In genomic region chr2:24075915-24076848, GRCh38 we compare ENCODE assay signal across 1 cellular context.
TF ChIP-seq lines count a peak whose summit lies in the region.

SF3B6 (minus strand) TSS chr2:24076326; CDS start chr2:24076229, 97 bp downstream.

TF ChIP-seq in HepG2, 621 proteins besides CTCF, POLR2A, EP300 and RAD21 (continued from another document and continues in another):
- TF ChIP-seq, protein P1, sequence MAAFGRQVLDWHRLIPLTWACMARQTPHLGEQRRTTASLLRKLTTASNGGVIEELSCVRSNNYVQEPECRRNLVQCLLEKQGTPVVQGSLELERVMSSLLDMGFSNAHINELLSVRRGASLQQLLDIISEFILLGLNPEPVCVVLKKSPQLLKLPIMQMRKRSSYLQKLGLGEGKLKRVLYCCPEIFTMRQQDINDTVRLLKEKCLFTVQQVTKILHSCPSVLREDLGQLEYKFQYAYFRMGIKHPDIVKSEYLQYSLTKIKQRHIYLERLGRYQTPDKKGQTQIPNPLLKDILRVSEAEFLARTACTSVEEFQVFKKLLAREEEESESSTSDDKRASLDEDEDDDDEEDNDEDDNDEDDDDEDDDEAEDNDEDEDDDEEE (CRISPR knock-in tag; IDR thresholded peaks at IDR 0.05), result peak; percentile 62; the same call in 1 of the 2 replicates
- peak; percentile 99 for TF ChIP-seq POGZ (CRISPR knock-in tag; IDR thresholded peaks at IDR 0.05)
- TF ChIP-seq HDAC2 (CRISPR knock-in tag; IDR thresholded peaks at IDR 0.05), result peak; percentile 98
- TF ChIP-seq ARID3A (IDR thresholded peaks at IDR 0.05; ENCODE audit: low read depth, low read length), result no peak
- no peak for TF ChIP-seq NFRKB (IDR thresholded peaks at IDR 0.05)
- peak; percentile 82; the same call in 1 of the 2 replicates for TF ChIP-seq ZNF547 (CRISPR knock-in tag; IDR thresholded peaks at IDR 0.05)
- TF ChIP-seq, protein P2, sequence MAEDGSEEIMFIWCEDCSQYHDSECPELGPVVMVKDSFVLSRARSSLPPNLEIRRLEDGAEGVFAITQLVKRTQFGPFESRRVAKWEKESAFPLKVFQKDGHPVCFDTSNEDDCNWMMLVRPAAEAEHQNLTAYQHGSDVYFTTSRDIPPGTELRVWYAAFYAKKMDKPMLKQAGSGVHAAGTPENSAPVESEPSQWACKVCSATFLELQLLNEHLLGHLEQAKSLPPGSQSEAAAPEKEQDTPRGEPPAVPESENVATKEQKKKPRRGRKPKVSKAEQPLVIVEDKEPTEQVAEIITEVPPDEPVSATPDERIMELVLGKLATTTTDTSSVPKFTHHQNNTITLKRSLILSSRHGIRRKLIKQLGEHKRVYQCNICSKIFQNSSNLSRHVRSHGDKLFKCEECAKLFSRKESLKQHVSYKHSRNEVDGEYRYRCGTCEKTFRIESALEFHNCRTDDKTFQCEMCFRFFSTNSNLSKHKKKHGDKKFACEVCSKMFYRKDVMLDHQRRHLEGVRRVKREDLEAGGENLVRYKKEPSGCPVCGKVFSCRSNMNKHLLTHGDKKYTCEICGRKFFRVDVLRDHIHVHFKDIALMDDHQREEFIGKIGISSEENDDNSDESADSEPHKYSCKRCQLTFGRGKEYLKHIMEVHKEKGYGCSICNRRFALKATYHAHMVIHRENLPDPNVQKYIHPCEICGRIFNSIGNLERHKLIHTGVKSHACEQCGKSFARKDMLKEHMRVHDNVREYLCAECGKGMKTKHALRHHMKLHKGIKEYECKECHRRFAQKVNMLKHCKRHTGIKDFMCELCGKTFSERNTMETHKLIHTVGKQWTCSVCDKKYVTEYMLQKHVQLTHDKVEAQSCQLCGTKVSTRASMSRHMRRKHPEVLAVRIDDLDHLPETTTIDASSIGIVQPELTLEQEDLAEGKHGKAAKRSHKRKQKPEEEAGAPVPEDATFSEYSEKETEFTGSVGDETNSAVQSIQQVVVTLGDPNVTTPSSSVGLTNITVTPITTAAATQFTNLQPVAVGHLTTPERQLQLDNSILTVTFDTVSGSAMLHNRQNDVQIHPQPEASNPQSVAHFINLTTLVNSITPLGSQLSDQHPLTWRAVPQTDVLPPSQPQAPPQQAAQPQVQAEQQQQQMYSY (CRISPR knock-in tag; IDR thresholded peaks at IDR 0.05), result no peak; the same call in 1 of the 2 replicates
- peak; percentile 97; the same call in 1 of the 2 replicates for TF ChIP-seq TSC22D2 (CRISPR knock-in tag; IDR thresholded peaks at IDR 0.05; ENCODE audit: borderline replicate concordance)
- no peak for TF ChIP-seq MTA3 (CRISPR knock-in tag; IDR thresholded peaks at IDR 0.05)
- TF ChIP-seq ZFP82 (CRISPR knock-in tag; IDR thresholded peaks at IDR 0.05; ENCODE audit: borderline replicate concordance), result no peak
- peak; percentile 79; the same call in 1 of the 2 replicates for TF ChIP-seq SIX4 (CRISPR knock-in tag; IDR thresholded peaks at IDR 0.05)
- TF ChIP-seq, protein P3, sequence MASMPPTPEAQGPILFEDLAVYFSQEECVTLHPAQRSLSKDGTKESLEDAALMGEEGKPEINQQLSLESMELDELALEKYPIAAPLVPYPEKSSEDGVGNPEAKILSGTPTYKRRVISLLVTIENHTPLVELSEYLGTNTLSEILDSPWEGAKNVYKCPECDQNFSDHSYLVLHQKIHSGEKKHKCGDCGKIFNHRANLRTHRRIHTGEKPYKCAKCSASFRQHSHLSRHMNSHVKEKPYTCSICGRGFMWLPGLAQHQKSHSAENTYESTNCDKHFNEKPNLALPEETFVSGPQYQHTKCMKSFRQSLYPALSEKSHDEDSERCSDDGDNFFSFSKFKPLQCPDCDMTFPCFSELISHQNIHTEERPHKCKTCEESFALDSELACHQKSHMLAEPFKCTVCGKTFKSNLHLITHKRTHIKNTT (CRISPR knock-in tag; IDR thresholded peaks at IDR 0.05), result no peak
- TF ChIP-seq ZNF30 (CRISPR knock-in tag; IDR thresholded peaks at IDR 0.05), result no peak
- no peak; the same call in 1 of the 2 replicates for TF ChIP-seq FOSL1 (CRISPR knock-in tag; IDR thresholded peaks at IDR 0.05; ENCODE audit: borderline replicate concordance)
- TF ChIP-seq RBAK (CRISPR knock-in tag; IDR thresholded peaks at IDR 0.05), result 0 out of 2 replicates have a peak, but pooled peaks have one; percentile 71
- peak; percentile 44; the same call in 1 of the 2 replicates for TF ChIP-seq KLF15 (CRISPR knock-in tag; IDR thresholded peaks at IDR 0.05; ENCODE audit: borderline replicate concordance)
- peak; percentile 100 for TF ChIP-seq KAT8 (CRISPR knock-in tag; IDR thresholded peaks at IDR 0.05)
- TF ChIP-seq ZMYM2 (CRISPR knock-in tag; IDR thresholded peaks at IDR 0.05), result no peak
- no peak for TF ChIP-seq ZNF7 (CRISPR knock-in tag; IDR thresholded peaks at IDR 0.05)
- TF ChIP-seq KDM4B (CRISPR knock-in tag; IDR thresholded peaks at IDR 0.05), result no peak
- no peak; the same call in 1 of the 2 replicates for TF ChIP-seq ONECUT2 (CRISPR knock-in tag; IDR thresholded peaks at IDR 0.05)
- TF ChIP-seq ZNF850 (CRISPR knock-in tag; conservative IDR thresholded peaks at IDR 0.05), result no peak
- TF ChIP-seq KLF6 (CRISPR knock-in tag; IDR thresholded peaks at IDR 0.05), result peak; percentile 91
- peak; percentile 99 for TF ChIP-seq ZNF691 (CRISPR knock-in tag; IDR thresholded peaks at IDR 0.05; ENCODE audit: borderline replicate concordance, low read depth)
- no peak for TF ChIP-seq ZFP36 (IDR thresholded peaks at IDR 0.05; ENCODE audit: borderline replicate concordance, low read depth, low read length, partially characterized antibody)
- TF ChIP-seq ZNF569 (CRISPR knock-in tag; IDR thresholded peaks at IDR 0.05; ENCODE audit: borderline replicate concordance), result peak; percentile 65; the same call in 1 of the 2 replicates
- TF ChIP-seq THAP11 (CRISPR knock-in tag; IDR thresholded peaks at IDR 0.05), result peak; percentile 98
- TF ChIP-seq HIVEP1 (CRISPR knock-in tag; IDR thresholded peaks at IDR 0.05), result peak; percentile 95; the same call in 1 of the 2 replicates
- peak; percentile 99 for TF ChIP-seq ELF4 (CRISPR knock-in tag; IDR thresholded peaks at IDR 0.05; ENCODE audit: borderline replicate concordance)
- no peak for TF ChIP-seq HOXA9 (CRISPR knock-in tag; IDR thresholded peaks at IDR 0.05; ENCODE audit: borderline replicate concordance)
- TF ChIP-seq, protein P4, sequence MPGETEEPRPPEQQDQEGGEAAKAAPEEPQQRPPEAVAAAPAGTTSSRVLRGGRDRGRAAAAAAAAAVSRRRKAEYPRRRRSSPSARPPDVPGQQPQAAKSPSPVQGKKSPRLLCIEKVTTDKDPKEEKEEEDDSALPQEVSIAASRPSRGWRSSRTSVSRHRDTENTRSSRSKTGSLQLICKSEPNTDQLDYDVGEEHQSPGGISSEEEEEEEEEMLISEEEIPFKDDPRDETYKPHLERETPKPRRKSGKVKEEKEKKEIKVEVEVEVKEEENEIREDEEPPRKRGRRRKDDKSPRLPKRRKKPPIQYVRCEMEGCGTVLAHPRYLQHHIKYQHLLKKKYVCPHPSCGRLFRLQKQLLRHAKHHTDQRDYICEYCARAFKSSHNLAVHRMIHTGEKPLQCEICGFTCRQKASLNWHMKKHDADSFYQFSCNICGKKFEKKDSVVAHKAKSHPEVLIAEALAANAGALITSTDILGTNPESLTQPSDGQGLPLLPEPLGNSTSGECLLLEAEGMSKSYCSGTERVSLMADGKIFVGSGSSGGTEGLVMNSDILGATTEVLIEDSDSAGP (CRISPR knock-in tag; IDR thresholded peaks at IDR 0.05; ENCODE audit: borderline replicate concordance), result peak; percentile 98
- TF ChIP-seq YEATS4 (CRISPR knock-in tag; IDR thresholded peaks at IDR 0.05; ENCODE audit: borderline replicate concordance), result peak; percentile 96
- TF ChIP-seq MAF1 (CRISPR knock-in tag; IDR thresholded peaks at IDR 0.05; ENCODE audit: borderline replicate concordance), result 0 out of 2 replicates have a peak, but pooled peaks have one; percentile 85
- peak; percentile 99 for TF ChIP-seq CREM (IDR thresholded peaks at IDR 0.05)
- TF ChIP-seq CREM (CRISPR knock-in tag; IDR thresholded peaks at IDR 0.05), result peak; percentile 89
- no peak for TF ChIP-seq SMARCE1 (IDR thresholded peaks at IDR 0.05; ENCODE audit: borderline replicate concordance)
- TF ChIP-seq ZNF234 (CRISPR knock-in tag; conservative IDR thresholded peaks at IDR 0.05), result no peak
- 0 out of 2 replicates have a peak, but pooled peaks have one; percentile 70 for TF ChIP-seq ZNF383 (CRISPR knock-in tag; IDR thresholded peaks at IDR 0.05; ENCODE audit: borderline replicate concordance)
- peak; percentile 90 for TF ChIP-seq ZNF503 (CRISPR knock-in tag; IDR thresholded peaks at IDR 0.05)
- TF ChIP-seq ATAD3A (CRISPR knock-in tag; IDR thresholded peaks at IDR 0.05), result peak; percentile 20; the same call in 1 of the 2 replicates
- no peak; the same call in 1 of the 2 replicates for TF ChIP-seq NFE2L1 (CRISPR knock-in tag; IDR thresholded peaks at IDR 0.05; ENCODE audit: borderline replicate concordance)
- TF ChIP-seq ZNF512B (CRISPR knock-in tag; IDR thresholded peaks at IDR 0.05; ENCODE audit: borderline replicate concordance), result peak; percentile 90; the same call in 1 of the 2 replicates
- peak; percentile 90 for TF ChIP-seq SAFB2 (CRISPR knock-in tag; IDR thresholded peaks at IDR 0.05; ENCODE audit: borderline replicate concordance, low read depth)
- no peak for TF ChIP-seq PREB (CRISPR knock-in tag; IDR thresholded peaks at IDR 0.05)
- peak; percentile 99 for TF ChIP-seq ERF (CRISPR knock-in tag; IDR thresholded peaks at IDR 0.05)
- peak; percentile 92 for TF ChIP-seq ZNF33B (CRISPR knock-in tag; IDR thresholded peaks at IDR 0.05)
- TF ChIP-seq MTA1 (CRISPR knock-in tag; IDR thresholded peaks at IDR 0.05; ENCODE audit: borderline replicate concordance), result 0 out of 2 replicates have a peak, but pooled peaks have one; percentile 69
